28 cellular contexts compared by ENCODE assay signal in genomic region chr15:26032162-26032846, GRCh38.
"Had no signal": no experiment of that assay in that cellular context is flagged by ENCODE, and none has a peak within 500 bp of the region (broad histone marks: within the 10 kb centered on the region; RNA-seq: fewer than 3 reads in every experiment).

No MANE protein-coding gene starts in this region.

- ATAC-seq: activated CD4-positive, alpha-beta T cell treated with anti-CD3 and anti-CD28 coated beads for 36 hours; activated naive CD8-positive, alpha-beta T cell treated with anti-CD3 and anti-CD28 coated beads, Interleukin-2, amount 50 U/mL, for 24 hours; body of pancreas had no signal

- H3K9me3 Mint-ChIP-seq: activated CD4-positive, alpha-beta memory T cell treated with anti-CD3 and anti-CD28 coated beads, Interleukin-2, amount 10 ng/mL, durations not matched to agents 7 days and 5 days; activated CD4-positive, alpha-beta T cell treated with anti-CD3 and anti-CD28 coated beads, Interleukin-2, amount 10 ng/mL, durations not matched to agents 7 days and 5 days; activated naive CD4-positive, alpha-beta T cell treated with anti-CD3 and anti-CD28 coated beads for 36 hours; activated naive CD4-positive, alpha-beta T cell treated with anti-CD3 and anti-CD28 coated beads, Interleukin-2, amount 50 U/mL, for 24 hours; activated naive CD8-positive, alpha-beta T cell treated with anti-CD3 and anti-CD28 coated beads for 36 hours; activated naive CD8-positive, alpha-beta T cell treated with anti-CD3 and anti-CD28 coated beads, Interleukin-2, amount 50 U/mL, for 24 hours; activated T-helper 1 cell treated with anti-CD3 and anti-CD28 coated beads, Interleukin-12 subunit alpha, Interleukin-12 subunit beta, Interleukin-2, Interleukin-4 antibody, amounts not matched to agents 30 ng/mL and 10 ng/mL and 1 ng/mL, durations not matched to agents 14 hours and 24 hours and 36 hours; activated T-helper 2 cell treated with anti-CD3 and anti-CD28 coated beads, Interferon-gamma antibody, Interleukin-2, Interleukin-4, amounts not matched to agents 10 μg/mL and 5 μg/mL and 100 μg/mL, durations not matched to agents 14 hours and 24 hours and 36 hours had no signal

- H3K36me3 Mint-ChIP-seq: activated naive CD4-positive, alpha-beta T cell treated with anti-CD3 and anti-CD28 coated beads, Interleukin-2, amount 50 U/mL, for 24 hours; activated naive CD8-positive, alpha-beta T cell treated with anti-CD3 and anti-CD28 coated beads for 36 hours had no signal

- H3K4me3 ChIP-seq: adrenal gland, body of pancreas had no signal

- H3K27ac ChIP-seq: adrenal gland, body of pancreas, epithelial cell of prostate had no signal

- H3K4me1 ChIP-seq: adrenal gland, body of pancreas had no signal

- H3K36me3 ChIP-seq: adrenal gland had no signal

- H3K4me1 Mint-ChIP-seq: activated CD4-positive, alpha-beta memory T cell treated with anti-CD3 and anti-CD28 coated beads, Interleukin-2, amount 10 ng/mL, durations not matched to agents 7 days and 5 days; activated CD4-positive, alpha-beta T cell treated with anti-CD3 and anti-CD28 coated beads for 36 hours; activated CD4-positive, alpha-beta T cell treated with anti-CD3 and anti-CD28 coated beads, Interleukin-2, amount 10 ng/mL, durations not matched to agents 7 days and 5 days; activated naive CD4-positive, alpha-beta T cell treated with anti-CD3 and anti-CD28 coated beads, Interleukin-2, amount 50 U/mL, for 24 hours; activated naive CD8-positive, alpha-beta T cell treated with anti-CD3 and anti-CD28 coated beads for 36 hours; activated naive CD8-positive, alpha-beta T cell treated with anti-CD3 and anti-CD28 coated beads, Interleukin-2, amount 50 U/mL, for 24 hours had no signal

- H3K27ac Mint-ChIP-seq: activated CD4-positive, alpha-beta memory T cell treated with anti-CD3 and anti-CD28 coated beads, Interleukin-2, amount 10 ng/mL, durations not matched to agents 7 days and 5 days; activated CD4-positive, alpha-beta T cell treated with anti-CD3 and anti-CD28 coated beads for 36 hours; activated CD4-positive, alpha-beta T cell treated with anti-CD3 and anti-CD28 coated beads, Interleukin-2, amount 10 ng/mL, durations not matched to agents 7 days and 5 days; activated naive CD4-positive, alpha-beta T cell treated with anti-CD3 and anti-CD28 coated beads for 36 hours; activated naive CD4-positive, alpha-beta T cell treated with anti-CD3 and anti-CD28 coated beads, Interleukin-2, amount 50 U/mL, for 24 hours; activated naive CD8-positive, alpha-beta T cell treated with anti-CD3 and anti-CD28 coated beads for 36 hours; activated naive CD8-positive, alpha-beta T cell treated with anti-CD3 and anti-CD28 coated beads, Interleukin-2, amount 50 U/mL, for 24 hours; activated T-helper 1 cell treated with anti-CD3 and anti-CD28 coated beads, Interleukin-12 subunit alpha, Interleukin-12 subunit beta, Interleukin-2, Interleukin-4 antibody, amounts not matched to agents 30 ng/mL and 10 ng/mL and 1 ng/mL, durations not matched to agents 14 hours and 24 hours and 36 hours; activated T-helper 2 cell treated with anti-CD3 and anti-CD28 coated beads, Interferon-gamma antibody, Interleukin-2, Interleukin-4, amounts not matched to agents 10 μg/mL and 5 μg/mL and 100 μg/mL, durations not matched to agents 14 hours and 24 hours and 36 hours had no signal

- DNase-seq: activated CD4-positive, alpha-beta memory T cell treated with anti-CD3 and anti-CD28 coated beads, Interleukin-2, amount 10 ng/mL, durations not matched to agents 7 days and 5 days; activated CD4-positive, alpha-beta T cell treated with anti-CD3 and anti-CD28 coated beads for 36 hours; activated CD4-positive, alpha-beta T cell treated with anti-CD3 and anti-CD28 coated beads, Interleukin-2, amount 10 ng/mL, durations not matched to agents 7 days and 5 days; activated CD4-positive, alpha-beta T cell treated with anti-CD3 and anti-CD28 coated beads, Interleukin-2, amount 50 U/mL, for 4 hours; activated CD4-positive, CD25-positive, alpha-beta regulatory T cell; activated CD4-positive, CD25-positive, alpha-beta regulatory T cell treated with anti-CD3 and anti-CD28 coated beads, Interleukin-2, amount 50 U/mL, for 72 hours; activated CD8-positive, alpha-beta memory T cell treated with anti-CD3 and anti-CD28 coated beads, Interleukin-2, amount 50 U/mL, for 4 hours; activated effector memory CD4-positive, alpha-beta T cell treated with anti-CD3 and anti-CD28 coated beads, Interleukin-2, amount 50 U/mL, for 16 hours; activated naive CD4-positive, alpha-beta T cell treated with anti-CD3 and anti-CD28 coated beads for 36 hours; activated naive CD8-positive, alpha-beta T cell treated with anti-CD3 and anti-CD28 coated beads for 36 hours; activated naive CD8-positive, alpha-beta T cell treated with anti-CD3 and anti-CD28 coated beads, Interleukin-2, amount 50 U/mL, for 24 hours; activated T-cell treated with anti-CD3 and anti-CD28 coated beads, Interleukin-2, amount 50 U/mL, for 1 hour; activated T-cell treated with anti-CD3 and anti-CD28 coated beads, Interleukin-2, amount 50 U/mL, for 48 hours; amygdala; aorta; body of pancreas; caudate nucleus; cortex of kidney; dermis blood vessel endothelial cell; effector CD4-positive, alpha-beta T cell; foreskin fibroblast; head of caudate nucleus; T-helper 2 cell had no signal

- H3K4me3 Mint-ChIP-seq: activated CD4-positive, alpha-beta memory T cell treated with anti-CD3 and anti-CD28 coated beads, Interleukin-2, amount 10 ng/mL, durations not matched to agents 7 days and 5 days; activated CD4-positive, alpha-beta T cell treated with anti-CD3 and anti-CD28 coated beads for 36 hours; activated CD4-positive, alpha-beta T cell treated with anti-CD3 and anti-CD28 coated beads, Interleukin-2, amount 10 ng/mL, durations not matched to agents 7 days and 5 days; activated naive CD4-positive, alpha-beta T cell treated with anti-CD3 and anti-CD28 coated beads for 36 hours; activated naive CD4-positive, alpha-beta T cell treated with anti-CD3 and anti-CD28 coated beads, Interleukin-2, amount 50 U/mL, for 24 hours; activated naive CD8-positive, alpha-beta T cell treated with anti-CD3 and anti-CD28 coated beads for 36 hours; activated naive CD8-positive, alpha-beta T cell treated with anti-CD3 and anti-CD28 coated beads, Interleukin-2, amount 50 U/mL, for 24 hours; activated T-helper 1 cell treated with anti-CD3 and anti-CD28 coated beads, Interleukin-12 subunit alpha, Interleukin-12 subunit beta, Interleukin-2, Interleukin-4 antibody, amounts not matched to agents 30 ng/mL and 10 ng/mL and 1 ng/mL, durations not matched to agents 14 hours and 24 hours and 36 hours had no signal

- H3K27me3 ChIP-seq: adrenal gland, body of pancreas had no signal
